Comparison of ENCODE assay signal across 13 cellular contexts in the genomic region with DNA sequence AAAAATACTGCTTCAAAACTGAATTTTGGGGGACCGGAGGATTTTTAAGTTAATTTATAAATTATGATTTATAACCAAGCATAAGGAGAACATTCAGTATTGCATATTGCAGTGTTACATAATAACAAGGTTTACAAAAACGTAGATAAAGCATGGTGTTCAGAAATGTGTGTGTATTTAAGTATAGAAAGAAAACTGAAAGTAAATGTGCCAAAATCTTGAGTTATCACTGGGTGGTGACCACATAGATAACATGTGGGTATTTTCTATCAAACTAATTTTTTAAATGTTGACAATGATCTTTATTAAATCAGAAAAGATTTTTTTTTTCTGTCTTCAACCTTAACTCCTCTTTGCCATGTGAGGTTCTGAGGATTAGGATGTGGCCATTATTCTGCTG. TPM values are rescaled to one million over a fixed set of nuclear protein-coding genes. Genes with fewer than 3 reads are reported as not detected.
"Had no signal": no experiment of that assay in that cellular context is flagged by ENCODE, and none has a peak within 500 bp of the region (broad histone marks: within the 10 kb centered on the region; RNA-seq: fewer than 3 reads in every experiment).

No MANE protein-coding gene starts in this region.

- DNase-seq: effector CD4-positive, alpha-beta T cell; gastrocnemius medialis; heart right ventricle; hypothalamus; islet precursor cell; mammary epithelial cell; naive thymus-derived CD4-positive, alpha-beta T cell; sigmoid colon; stimulated activated CD4-positive, alpha-beta T cell treated with anti-CD3 and anti-CD28 coated beads, Interleukin-2, amount 100 ng/mL, for 24 hours; stimulated activated CD4-positive, alpha-beta T cell treated with anti-CD3 and anti-CD28 coated beads, Interleukin-4, amount 100 ng/mL, for 4 hours; stimulated activated naive CD4-positive, alpha-beta T cell treated with Interleukin-2 at 50 U/mL for 16 hours had no signal

- ATAC-seq: gastrocnemius medialis; heart right ventricle; left lobe of liver; naive thymus-derived CD4-positive, alpha-beta T cell had no signal

- H3K4me1 Mint-ChIP-seq: neural crest cell had no signal

- H3K27ac Mint-ChIP-seq: naive thymus-derived CD4-positive, alpha-beta T cell had no signal

- H3K27me3 Mint-ChIP-seq: naive thymus-derived CD4-positive, alpha-beta T cell had no signal

- H3K4me3 Mint-ChIP-seq: naive thymus-derived CD4-positive, alpha-beta T cell; neural crest cell had no signal

- H3K9me3 Mint-ChIP-seq: neural crest cell had no signal

RNA-seq across cellular contexts. Expression of a gene that starts 46.5 kb away (rescaled TPM):
- polyA plus RNA-seq: naive thymus-derived CD4-positive, alpha-beta T cell had no signal
